8 cellular contexts compared by ENCODE assay signal in the genomic region with DNA sequence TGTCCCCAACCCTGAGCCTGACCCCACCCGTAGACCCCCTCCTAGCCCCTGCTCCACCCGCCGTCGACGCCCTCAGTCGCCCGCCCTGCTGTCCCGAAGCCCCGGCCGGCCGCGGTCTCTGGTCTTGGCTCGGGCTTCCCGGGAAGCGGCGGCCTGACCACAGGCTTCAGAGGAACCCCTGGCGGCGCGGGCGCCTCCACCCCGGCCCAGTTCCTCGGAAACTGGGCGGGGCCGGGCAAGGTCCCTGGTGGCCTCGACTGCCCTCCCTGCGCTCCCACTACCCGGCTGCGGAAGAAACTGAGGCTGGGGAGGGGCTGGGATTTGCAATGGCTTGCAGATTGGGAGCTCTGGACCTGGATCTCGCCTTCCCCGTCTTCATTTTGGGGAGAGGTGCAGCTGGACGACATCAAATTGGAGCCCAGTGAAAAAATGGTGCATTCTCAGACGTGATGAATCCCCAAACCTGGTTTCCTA. TPM values are rescaled to one million over a fixed set of nuclear protein-coding genes. Genes with fewer than 3 reads are reported as not detected.
DNase-seq lines count a peak whose midpoint lies in the region; ATAC-seq and TF ChIP-seq lines count a peak whose summit lies in the region.

No MANE protein-coding gene starts in this region.

- no peaks in the 10 kb centered on the region for H3K27me3 Mint-ChIP-seq in CD8-positive, alpha-beta T cell (ENCODE audit: low read depth)

- no peak for ATAC-seq in CD8-positive, alpha-beta T cell
- no peak for ATAC-seq in activated naive CD4-positive, alpha-beta T cell treated with anti-CD3 and anti-CD28 coated beads, Interleukin-2, amount 50 U/mL, for 72 hours
- no peak for ATAC-seq in GM21526 (IDR thresholded peaks at IDR 0.05; ENCODE audit: low FRiP score, unreplicated experiment)

- no peaks in the 10 kb centered on the region for H3K9me3 Mint-ChIP-seq in CD8-positive, alpha-beta T cell
- no peaks in the 10 kb centered on the region for H3K9me3 Mint-ChIP-seq in activated naive CD4-positive, alpha-beta T cell treated with anti-CD3 and anti-CD28 coated beads, Interleukin-2, amount 50 U/mL, for 72 hours

- H3K36me3 Mint-ChIP-seq in CD8-positive, alpha-beta T cell, result peaks cover 7% of the 10 kb centered on the region
- H3K36me3 Mint-ChIP-seq in activated naive CD4-positive, alpha-beta T cell treated with anti-CD3 and anti-CD28 coated beads, Interleukin-2, amount 50 U/mL, for 72 hours, result peaks cover 28 to 33% of the 10 kb centered on the region in 2 donors

- peak overlapping the region; percentile 96 for H3K27ac Mint-ChIP-seq in CD8-positive, alpha-beta T cell
- peak overlapping the region; percentile 95 to 99 for H3K27ac Mint-ChIP-seq in activated naive CD4-positive, alpha-beta T cell treated with anti-CD3 and anti-CD28 coated beads, Interleukin-2, amount 50 U/mL, for 72 hours

- H3K4me1 Mint-ChIP-seq in CD8-positive, alpha-beta T cell (ENCODE audit: low read depth), result peaks cover 51% of the 10 kb centered on the region

- POLR2A ChIA-PET in CD8-positive, alpha-beta T cell (lab: Charles Lee), result interaction anchor here (0.7 to 3.8 kb wide), 22 partner anchors 8 to 513 kb away, joined by 3 to 64 read pairs (median 6); a partner anchor contains a TSS

- CTCF ChIA-PET in CD8-positive, alpha-beta T cell (lab: Charles Lee), result interaction anchor here (0.6 to 8.0 kb wide), 23 partner anchors 12 to 934 kb away, joined by 3 to 42 read pairs (median 6); a partner anchor contains a TSS

- peaks cover 55% of the 10 kb centered on the region for H3K4me1 ChIP-seq in CD8-positive, alpha-beta T cell (ENCODE audit: insufficient read depth, low read length)
- no peaks in the 10 kb centered on the region for H3K4me1 ChIP-seq in cardiac muscle cell (ENCODE audit: low read depth)

- H3K9me3 ChIP-seq in CD8-positive, alpha-beta T cell (ENCODE audit: low read length), result no peaks in the 10 kb centered on the region
- H3K9me3 ChIP-seq in cardiac muscle cell (ENCODE audit: low read depth), result no peaks in the 10 kb centered on the region

- H3K4me3 Mint-ChIP-seq in CD8-positive, alpha-beta T cell, result peak overlapping the region; percentile 97

- H3K27ac ChIP-seq in CD8-positive, alpha-beta T cell (ENCODE audit: low read depth, low read length), result peak overlapping the region; percentile 81
- H3K27ac ChIP-seq in cardiac muscle cell, result no peak overlapping the region

- DNase-seq in CD8-positive, alpha-beta T cell, result peak in 1 of 7 experiments; percentile 56
- peak; percentile 21 for DNase-seq in MV-4-11 (lab: John Stamatoyannopoulos, UW)
- DNase-seq in activated naive CD4-positive, alpha-beta T cell treated with anti-CD3 and anti-CD28 coated beads, Interleukin-2, amount 50 U/mL, for 72 hours (ENCODE audit: low spot score in 2 of 2), result no peak
- peak; percentile 61 to 72 for DNase-seq in cardiac muscle cell (ENCODE audit: low read depth in 1 of 2, low spot score in 1 of 2)
- peak; percentile 28 for DNase-seq in pons (ENCODE audit: low spot score)
- no peak for DNase-seq in NCI-H2081 (lab: John Stamatoyannopoulos, UW)
- no peak for DNase-seq in Ammon's horn (ENCODE audit: low spot score)

- intact Hi-C loops in CD8-positive, alpha-beta T cell (cut with DNase I, micrococcal nuclease), result loop anchor here (1.0 to 10.0 kb wide), 16 partner anchors 40 to 661 kb away; a partner anchor contains a TSS

- H3K36me3 ChIP-seq in CD8-positive, alpha-beta T cell (ENCODE audit: insufficient read depth, low read length), result peaks cover 7% of the 10 kb centered on the region
- H3K36me3 ChIP-seq in cardiac muscle cell, result no peaks in the 10 kb centered on the region

- no peaks in the 10 kb centered on the region for H3K27me3 ChIP-seq in CD8-positive, alpha-beta T cell (ENCODE audit: insufficient read depth, low read length)
- no peaks in the 10 kb centered on the region for H3K27me3 ChIP-seq in cardiac muscle cell

- peak overlapping the region; percentile 90 for H3K4me3 ChIP-seq in CD8-positive, alpha-beta T cell (ENCODE audit: low read depth, low read length)
- peak overlapping the region; percentile 81 for H3K4me3 ChIP-seq in cardiac muscle cell

- no peak for TF ChIP-seq CTCF in CD8-positive, alpha-beta T cell (IDR thresholded peaks at IDR 0.05)
- no peak for TF ChIP-seq CTCF in cardiac muscle cell (IDR thresholded peaks at IDR 0.05; ENCODE audit: low read depth, low read length)

RNA-seq across cellular contexts. Expression of a gene that starts 0.7 kb away (rescaled TPM):
- total RNA-seq in CD8-positive, alpha-beta T cell, result 10 to 100 TPM; 74.5 to 75.6 TPM
- 100 to 1,000 TPM in 1 of 2 donors, 10 to 100 TPM in 1; 57.0 to 123 TPM for total RNA-seq in activated naive CD4-positive, alpha-beta T cell treated with anti-CD3 and anti-CD28 coated beads, Interleukin-2, amount 50 U/mL, for 72 hours
- total RNA-seq in cardiac muscle cell, result 7.3 and 11.0 TPM in 2 replicates
- 3.4 and 3.6 TPM in 2 replicates for polyA plus RNA-seq in cardiac muscle cell

RNA-seq across cellular contexts. Expression of a gene that starts 12.4 kb away (rescaled TPM):
- total RNA-seq in CD8-positive, alpha-beta T cell, result not detected
- not detected for total RNA-seq in activated naive CD4-positive, alpha-beta T cell treated with anti-CD3 and anti-CD28 coated beads, Interleukin-2, amount 50 U/mL, for 72 hours
- not detected in 2 replicates for total RNA-seq in cardiac muscle cell
- polyA plus RNA-seq in cardiac muscle cell, result not detected in 2 replicates

RNA-seq across cellular contexts. Expression of a gene that starts 16.7 kb away (rescaled TPM):
- total RNA-seq in CD8-positive, alpha-beta T cell, result not detected
- total RNA-seq in activated naive CD4-positive, alpha-beta T cell treated with anti-CD3 and anti-CD28 coated beads, Interleukin-2, amount 50 U/mL, for 72 hours, result not detected
- total RNA-seq in cardiac muscle cell, result not detected in 2 replicates
- not detected in 2 replicates for polyA plus RNA-seq in cardiac muscle cell

RNA-seq across cellular contexts. Expression of a gene that starts 19.6 kb away (rescaled TPM):
- total RNA-seq in CD8-positive, alpha-beta T cell, result not detected
- total RNA-seq in activated naive CD4-positive, alpha-beta T cell treated with anti-CD3 and anti-CD28 coated beads, Interleukin-2, amount 50 U/mL, for 72 hours, result not detected
- total RNA-seq in cardiac muscle cell, result 0.42 TPM in 1 of 2 replicates, not detected in the other
- not detected in 2 replicates for polyA plus RNA-seq in cardiac muscle cell

RNA-seq across cellular contexts. Expression of a gene that starts 24.4 kb away (rescaled TPM):
- total RNA-seq in CD8-positive, alpha-beta T cell, result not detected
- not detected for total RNA-seq in activated naive CD4-positive, alpha-beta T cell treated with anti-CD3 and anti-CD28 coated beads, Interleukin-2, amount 50 U/mL, for 72 hours
- not detected in 2 replicates for total RNA-seq in cardiac muscle cell
- not detected in 2 replicates for polyA plus RNA-seq in cardiac muscle cell

Comparison
In these comparisons a context has a peak if more than half of its experiments do, and no peak if none do; other contexts are left out.
1. DNase-seq: peak in MV-4-11 (single experiment), cardiac muscle cell (2 of 2) and pons (single experiment); none in activated naive CD4-positive, alpha-beta T cell treated with anti-CD3 and anti-CD28 coated beads, Interleukin-2, amount 50 U/mL, for 72 hours (0 of 2), NCI-H2081 (0 of 2) and Ammon's horn (single experiment).